In genomic region chr5:76210946-76211345, GRCh38 we compare ENCODE assay signal across 20 cellular contexts.
DNase-seq lines count a peak whose midpoint lies in the region; ATAC-seq, FAIRE-seq and TF ChIP-seq lines count a peak whose summit lies in the region.
"Had no signal": no experiment of that assay in that cellular context is flagged by ENCODE, and none has a peak within 500 bp of the region (broad histone marks: within the 10 kb centered on the region; RNA-seq: fewer than 3 reads in every experiment).

No MANE protein-coding gene starts in this region.

- peak; percentile 36 for ATAC-seq in left lobe of liver
- no peak for ATAC-seq in HG02870 (IDR thresholded peaks at IDR 0.05; ENCODE audit: unreplicated experiment)
- ATAC-seq: CD8-positive, alpha-beta T cell had no signal

- H3K27ac ChIP-seq in colonic mucosa (no peak overlapping the region), small intestine (ENCODE audit: low read depth in 1 of 2, low read length in 1 of 2) (no peak overlapping the region), coronary artery (no peak overlapping the region)
- H3K27ac ChIP-seq: BLaER1, C4-2B, GM23248 had no signal

- no peak for FAIRE-seq in small intestine (lab: Jason Lieb, UNC)
- FAIRE-seq: A204.1, G401.6, GM19239, H1 had no signal

- H3K27me3 ChIP-seq in colonic mucosa (no peaks in the 10 kb centered on the region), small intestine (ENCODE audit: control insufficient read depth in 2 of 2, insufficient read depth in 2 of 2, low read length in 2 of 2) (no peaks in the 10 kb centered on the region)
- H3K27me3 ChIP-seq: BLaER1 had no signal

- H3K9me3 ChIP-seq in colonic mucosa (no peaks in the 10 kb centered on the region), small intestine (ENCODE audit: control insufficient read depth, low read depth) (peaks cover 2% of the 10 kb centered on the region)

- H3K4me1 ChIP-seq in colonic mucosa (no peaks in the 10 kb centered on the region), small intestine (ENCODE audit: control insufficient read depth in 2 of 2, insufficient read depth in 1 of 2, low read depth in 1 of 2, low read length in 1 of 2) (no peaks in the 10 kb centered on the region)
- H3K4me1 ChIP-seq: BLaER1, Caco-2 had no signal

- intact Hi-C loops in colonic mucosa (cut with DNase I) = no loop called here

- H3K9ac ChIP-seq in colonic mucosa (ENCODE audit: low read depth in 2 of 2, low read length in 2 of 2) = no peak overlapping the region
- H3K9ac ChIP-seq: BLaER1, GM23248 had no signal

- TF ChIP-seq CTCF in colonic mucosa (IDR thresholded peaks at IDR 0.05) (no peak), coronary artery (IDR thresholded peaks at IDR 0.05) (no peak)

- H3K4me3 ChIP-seq in colonic mucosa (no peak overlapping the region), small intestine (ENCODE audit: low read depth in 1 of 2, low read length in 2 of 2) (no peak overlapping the region), coronary artery (no peak overlapping the region)
- H3K4me3 ChIP-seq: BLaER1, GM23248 had no signal

- DNase-seq in colonic mucosa = peak; percentile 20
- no peak for DNase-seq in left lobe of liver (ENCODE audit: low spot score)
- DNase-seq in small intestine = peak; percentile 48
- no peak for DNase-seq in NCI-H1417 treated with DMSO at 0.1 percent for 48 hours (lab: John Stamatoyannopoulos, UW)
- DNase-seq in coronary artery (ENCODE audit: low spot score) = no peak
- DNase-seq: Caco-2; CD4-positive, CD25-positive, alpha-beta regulatory T cell; CD8-positive, alpha-beta T cell; DMS153; DND-41; GM23248; H7; HCEC 1CT had no signal

- H3K36me3 ChIP-seq in colonic mucosa (no peaks in the 10 kb centered on the region), small intestine (ENCODE audit: control insufficient read depth in 2 of 2, insufficient read depth in 2 of 2, low read length in 2 of 2) (no peaks in the 10 kb centered on the region)
- H3K36me3 ChIP-seq: BLaER1 had no signal

Comparison
In these comparisons a context has a peak if more than half of its experiments do, and no peak if none do; other contexts are left out.
1. DNase-seq: peak in colonic mucosa (single experiment) and small intestine (single experiment); none in left lobe of liver (single experiment), NCI-H1417 treated with DMSO at 0.1 percent for 48 hours (single experiment) and coronary artery (single experiment).